In genomic region chr7:1101580-1102431, GRCh38 we compare ENCODE assay signal across 18 cellular contexts. TPM values are rescaled to one million over a fixed set of nuclear protein-coding genes. Genes with fewer than 3 reads are reported as not detected.
A peak's percentile ranks its signal among the peaks of the same experiment; 100 is the strongest.
DNase-seq lines count a peak whose midpoint lies in the region; ATAC-seq, FAIRE-seq and TF ChIP-seq lines count a peak whose summit lies in the region.
"Had no signal": no experiment of that assay in that cellular context is flagged by ENCODE, and none has a peak within 500 bp of the region (broad histone marks: within the 10 kb centered on the region; RNA-seq: fewer than 3 reads in every experiment).

No MANE protein-coding gene starts in this region.

- no peak overlapping the region for H3K4me3 Mint-ChIP-seq in Caco-2 (ENCODE audit: unreplicated experiment)
- H3K4me3 Mint-ChIP-seq in WTC11: no peak overlapping the region
- H3K4me3 Mint-ChIP-seq in stimulated activated naive B cell treated with anti-CD40 and anti-IgM and Interleukin-4, amounts not matched to agents 10 μg/mL and 1 μg/mL and 100 μg/mL, for 72 hours: no peak overlapping the region
- H3K4me3 Mint-ChIP-seq: activated T-helper 1 cell treated with anti-CD3 and anti-CD28 coated beads, Interleukin-12 subunit alpha, Interleukin-12 subunit beta, Interleukin-2, Interleukin-4 antibody, amounts not matched to agents 30 ng/mL and 10 ng/mL and 1 ng/mL, durations not matched to agents 14 hours and 24 hours and 36 hours had no signal

- no peaks in the 10 kb centered on the region for H3K4me1 ChIP-seq in Caco-2
- H3K4me1 ChIP-seq in kidney (ENCODE audit: control insufficient read depth in 1 of 2, insufficient read depth in 1 of 2, low read depth in 1 of 2, low read length in 2 of 2): peaks cover 13 to 23% of the 10 kb centered on the region in 2 donors
- H3K4me1 ChIP-seq: adrenal gland had no signal

- POLR2A ChIA-PET in Caco-2 (lab: Charles Lee) (no interaction called here), WTC11 (lab: Charles Lee) (interaction anchor here (0.7 kb wide), 1 partner anchor 10 kb away, joined by 3 read pairs; no protein-coding TSS in a partner anchor)

- H3K36me3 ChIP-seq in Caco-2 (ENCODE audit: control insufficient read depth, insufficient read depth, low read length): no peaks in the 10 kb centered on the region
- peaks cover 0 to 4% of the 10 kb centered on the region in 2 donors for H3K36me3 ChIP-seq in kidney (ENCODE audit: control insufficient read depth in 1 of 2, insufficient read depth in 2 of 2, low read length in 2 of 2)
- H3K36me3 ChIP-seq: adrenal gland had no signal

- FAIRE-seq in kidney (lab: Jason Lieb, UNC): no peak
- FAIRE-seq: colon had no signal

- no TSS peak for BruUV-seq in Caco-2 (replicated peaks; lab: Mats Ljungman, UMichigan)

- H3K27me3 Mint-ChIP-seq in Caco-2 (ENCODE audit: insufficient read depth, unreplicated experiment) (no peaks in the 10 kb centered on the region), WTC11 (ENCODE audit: low read depth) (no peaks in the 10 kb centered on the region)
- H3K27me3 Mint-ChIP-seq in stimulated activated naive B cell treated with anti-CD40 and anti-IgM and Interleukin-4, amounts not matched to agents 10 μg/mL and 1 μg/mL and 100 μg/mL, for 72 hours: peaks cover 0 to 5% of the 10 kb centered on the region in 2 donors
- H3K27me3 Mint-ChIP-seq: activated CD4-positive, alpha-beta memory T cell treated with anti-CD3 and anti-CD28 coated beads, Interleukin-2, amount 10 ng/mL, durations not matched to agents 7 days and 5 days had no signal

- H3K36me3 Mint-ChIP-seq in Caco-2 (ENCODE audit: insufficient read depth, unreplicated experiment) (peaks cover 8% of the 10 kb centered on the region), WTC11 (peaks cover 16% of the 10 kb centered on the region)
- peaks cover 23 to 42% of the 10 kb centered on the region in 2 donors for H3K36me3 Mint-ChIP-seq in stimulated activated naive B cell treated with anti-CD40 and anti-IgM and Interleukin-4, amounts not matched to agents 10 μg/mL and 1 μg/mL and 100 μg/mL, for 72 hours

- peak overlapping the region in 1 of 2 donors; percentile 67 for H3K27ac ChIP-seq in kidney (ENCODE audit: low read depth in 2 of 2, low read length in 2 of 2)
- H3K27ac ChIP-seq: adrenal gland, heart right ventricle, parathyroid adenoma had no signal

- peak overlapping the region; percentile 57 for H3K27ac Mint-ChIP-seq in Caco-2 (ENCODE audit: unreplicated experiment)
- H3K27ac Mint-ChIP-seq in WTC11: peak overlapping the region; percentile 87
- H3K27ac Mint-ChIP-seq in stimulated activated naive B cell treated with anti-CD40 and anti-IgM and Interleukin-4, amounts not matched to agents 10 μg/mL and 1 μg/mL and 100 μg/mL, for 72 hours: no peak overlapping the region
- H3K27ac Mint-ChIP-seq: activated T-helper 1 cell treated with anti-CD3 and anti-CD28 coated beads, Interleukin-12 subunit alpha, Interleukin-12 subunit beta, Interleukin-2, Interleukin-4 antibody, amounts not matched to agents 30 ng/mL and 10 ng/mL and 1 ng/mL, durations not matched to agents 14 hours and 24 hours and 36 hours had no signal

- TF ChIP-seq CTCF in Caco-2 (IDR thresholded peaks at IDR 0.05; ENCODE audit: insufficient read depth in 1 of 2, low read depth in 1 of 2, low read length in 1 of 2, severe bottlenecking in 1 of 2, unreplicated experiment in 1 of 2) (no peak), WTC11 (IDR thresholded peaks at IDR 0.05) (no peak), kidney (IDR thresholded peaks at IDR 0.05; ENCODE audit: borderline replicate concordance, extremely low read depth, insufficient read depth) (no peak)

- no peak overlapping the region for H3K9ac ChIP-seq in kidney (ENCODE audit: low read length in 2 of 2)
- H3K9ac ChIP-seq: parathyroid adenoma had no signal

- H3K9me3 ChIP-seq in Caco-2 (no peaks in the 10 kb centered on the region), kidney (ENCODE audit: control insufficient read depth in 1 of 2, low read length in 2 of 2) (no peaks in the 10 kb centered on the region)
- H3K9me3 ChIP-seq: adrenal gland, heart right ventricle had no signal

- no peak for DNase-seq in Caco-2
- DNase-seq in WTC11 (ENCODE audit: low spot score): no peak
- peak; percentile 85 for DNase-seq in kidney
- peak; percentile 92 for DNase-seq in renal cortical epithelial cell (ENCODE audit: low read depth)
- no peak for DNase-seq in stimulated activated naive B cell treated with anti-CD40 and anti-IgM and Interleukin-4, amounts not matched to agents 10 μg/mL and 1 μg/mL and 100 μg/mL, for 72 hours
- no peak for DNase-seq in HCEC 1CT
- no peak for DNase-seq in amniotic stem cell (lab: John Stamatoyannopoulos, UW)
- DNase-seq in activated CD4-positive, alpha-beta T cell treated with anti-CD3 and anti-CD28 coated beads, Interleukin-2, amount 50 U/mL, for 48 hours: no peak
- DNase-seq: activated CD4-positive, alpha-beta memory T cell treated with anti-CD3 and anti-CD28 coated beads, Interleukin-2, amount 10 ng/mL, durations not matched to agents 7 days and 5 days; islet precursor cell; NCI-H2081 treated with DMSO at 0.1 percent for 48 hours; NCI-H526 treated with DMSO at 0.1 percent for 48 hours had no signal

- no peak for ATAC-seq in WTC11
- ATAC-seq in stimulated activated naive B cell treated with anti-CD40 and anti-IgM and Interleukin-4, amounts not matched to agents 10 μg/mL and 1 μg/mL and 100 μg/mL, for 72 hours (replicated peaks): no peak
- ATAC-seq: heart right ventricle, Panc1 had no signal

- H3K9me3 Mint-ChIP-seq in Caco-2 (ENCODE audit: unreplicated experiment) (no peaks in the 10 kb centered on the region), WTC11 (peaks cover 8% of the 10 kb centered on the region)
- H3K9me3 Mint-ChIP-seq in stimulated activated naive B cell treated with anti-CD40 and anti-IgM and Interleukin-4, amounts not matched to agents 10 μg/mL and 1 μg/mL and 100 μg/mL, for 72 hours: peaks cover 0 to 4% of the 10 kb centered on the region in 2 donors
- H3K9me3 Mint-ChIP-seq: activated CD4-positive, alpha-beta memory T cell treated with anti-CD3 and anti-CD28 coated beads, Interleukin-2, amount 10 ng/mL, durations not matched to agents 7 days and 5 days; activated T-helper 1 cell treated with anti-CD3 and anti-CD28 coated beads, Interleukin-12 subunit alpha, Interleukin-12 subunit beta, Interleukin-2, Interleukin-4 antibody, amounts not matched to agents 30 ng/mL and 10 ng/mL and 1 ng/mL, durations not matched to agents 14 hours and 24 hours and 36 hours had no signal

- intact Hi-C loops in Caco-2 (cut with micrococcal nuclease; ENCODE audit: unreplicated experiment) (no loop called here), kidney (cut with DNase I) (no loop called here)

- no peaks in the 10 kb centered on the region for H3K27me3 ChIP-seq in Caco-2 (replicated peaks; ENCODE audit: control insufficient read depth, insufficient read depth, low read length)
- H3K27me3 ChIP-seq: adrenal gland, heart right ventricle had no signal

- H3K4me3 ChIP-seq in Caco-2 (ENCODE audit: low read depth, low read length): no peak overlapping the region
- no peak overlapping the region for H3K4me3 ChIP-seq in kidney (ENCODE audit: low read length in 2 of 2)
- H3K4me3 ChIP-seq: adrenal gland, heart right ventricle had no signal

- H3K4me1 Mint-ChIP-seq in Caco-2 (ENCODE audit: low read depth, unreplicated experiment): no peaks in the 10 kb centered on the region
- H3K4me1 Mint-ChIP-seq in WTC11: no peaks in the 10 kb centered on the region
- peaks cover 26 to 30% of the 10 kb centered on the region in 2 donors for H3K4me1 Mint-ChIP-seq in stimulated activated naive B cell treated with anti-CD40 and anti-IgM and Interleukin-4, amounts not matched to agents 10 μg/mL and 1 μg/mL and 100 μg/mL, for 72 hours

- CTCF ChIA-PET in Caco-2 (lab: Charles Lee): interaction anchor here (0.6 to 0.8 kb wide), 2 partner anchors 22 to 109 kb away, joined by 3 to 6 read pairs; no protein-coding TSS in a partner anchor
- CTCF ChIA-PET in WTC11 (lab: Charles Lee): interaction anchor here (0.5 to 2.9 kb wide), 5 partner anchors 16 to 479 kb away, joined by 3 to 12 read pairs (median 5); no protein-coding TSS in a partner anchor

TF ChIP-seq in WTC11, 78 proteins besides CTCF, POLR2A, EP300 and RAD21 (continues in another document):
- TF ChIP-seq FOXP4 (CRISPR knock-in tag; IDR thresholded peaks at IDR 0.05) (no peak), ESRRA (CRISPR knock-in tag; IDR thresholded peaks at IDR 0.05; ENCODE audit: borderline replicate concordance) (no peak), ZMAT4 (CRISPR knock-in tag; IDR thresholded peaks at IDR 0.05) (no peak)

RNA-seq across cellular contexts. Expression of gene GPER1, which starts 13.9 kb away (rescaled TPM):
- total RNA-seq in Caco-2 (2022): 0.25 TPM in 1 of 2 replicates, not detected in the other
- total RNA-seq in WTC11 (2021): 0.28 to 0.87 TPM (median 0.41 TPM) in 3 replicates
- total RNA-seq in kidney: 5.2 TPM
- polyA plus RNA-seq in kidney (ENCODE audit: insufficient read depth, low read depth, low replicate concordance): 4.8 TPM
- total RNA-seq in renal cortical epithelial cell: 0.52 and 1.6 TPM in 2 replicates
- total RNA-seq: activated T-helper 1 cell treated with anti-CD3 and anti-CD28 coated beads, Interleukin-12 subunit alpha, Interleukin-12 subunit beta, Interleukin-2, Interleukin-4 antibody, amounts not matched to agents 30 ng/mL and 10 ng/mL and 1 ng/mL, durations not matched to agents 14 hours and 24 hours and 36 hours had no signal

RNA-seq across cellular contexts. Expression of gene GPR146, which starts 57.5 kb away (rescaled TPM):
- total RNA-seq in Caco-2 (2022): 1.8 and 3.0 TPM in 2 replicates
- 0.87 to 1.1 TPM (median 0.92 TPM) in 3 replicates for total RNA-seq in WTC11 (2021)
- total RNA-seq in kidney: 10.3 TPM
- 7.6 TPM for polyA plus RNA-seq in kidney (ENCODE audit: insufficient read depth, low read depth, low replicate concordance)
- total RNA-seq in renal cortical epithelial cell: 3.0 and 3.6 TPM in 2 replicates

RNA-seq across cellular contexts. Expression of gene ZFAND2A, which starts 58.2 kb away (rescaled TPM):
- 32.1 and 33.6 TPM in 2 replicates for total RNA-seq in Caco-2 (2022)
- total RNA-seq in WTC11 (2021): 14.5 to 16.1 TPM (median 15.3 TPM) in 3 replicates
- total RNA-seq in kidney: 21.9 TPM
- polyA plus RNA-seq in kidney (ENCODE audit: insufficient read depth, low read depth, low replicate concordance): 27.6 TPM
- 9.9 and 21.4 TPM in 2 replicates for total RNA-seq in renal cortical epithelial cell

Comparison
In these comparisons a context has a peak if more than half of its experiments do, and no peak if none do; other contexts are left out.
1. DNase-seq: peak in kidney (single experiment) and renal cortical epithelial cell (single experiment); none in Caco-2 (0 of 2), WTC11 (single experiment), stimulated activated naive B cell treated with anti-CD40 and anti-IgM and Interleukin-4, amounts not matched to agents 10 μg/mL and 1 μg/mL and 100 μg/mL, for 72 hours (single experiment), HCEC 1CT (single experiment), amniotic stem cell (single experiment) and activated CD4-positive, alpha-beta T cell treated with anti-CD3 and anti-CD28 coated beads, Interleukin-2, amount 50 U/mL, for 48 hours (0 of 2).